In genomic region chr7:158576050-158576762, GRCh38 we compare ENCODE assay signal across 17 cellular contexts. TPM values are rescaled to one million over a fixed set of nuclear protein-coding genes. Genes with fewer than 3 reads are reported as not detected.
A peak's percentile ranks its signal among the peaks of the same experiment; 100 is the strongest.
DNase-seq lines count a peak whose midpoint lies in the region; ATAC-seq and TF ChIP-seq lines count a peak whose summit lies in the region.
"Had no signal": no experiment of that assay in that cellular context is flagged by ENCODE, and none has a peak within 500 bp of the region (broad histone marks: within the 10 kb centered on the region; RNA-seq: fewer than 3 reads in every experiment).

No MANE protein-coding gene starts in this region.

- H3K27ac ChIP-seq in OCI-LY3 (ENCODE audit: low read length): no peak overlapping the region
- H3K27ac ChIP-seq in stomach: peak overlapping the region; percentile 5 to 76 (median 29)

- TF ChIP-seq POLR2A in stomach (IDR thresholded peaks at IDR 0.05): no peak

- H3K9me3 ChIP-seq in OCI-LY3 (ENCODE audit: insufficient read depth, low read length) (peaks cover 5% of the 10 kb centered on the region; the same call in 1 of the 2 replicates), endocrine pancreas (ENCODE audit: control insufficient read depth, low read length) (no peaks in the 10 kb centered on the region), stomach (peaks cover 0 to 16% (median 15%) of the 10 kb centered on the region in 4 donors)
- H3K9me3 ChIP-seq: HAP-1 had no signal

- TF ChIP-seq CTCF in OCI-LY3 (IDR thresholded peaks at IDR 0.05; ENCODE audit: low read depth, low read length) (no peak), stomach (IDR thresholded peaks at IDR 0.05) (no peak)

- H3K79me2 ChIP-seq in OCI-LY3 (ENCODE audit: low read length): no peaks in the 10 kb centered on the region

- H3K4me1 ChIP-seq in OCI-LY3 (ENCODE audit: low read length): no peaks in the 10 kb centered on the region
- peaks cover 27% of the 10 kb centered on the region for H3K4me1 ChIP-seq in endocrine pancreas (ENCODE audit: control insufficient read depth, insufficient read depth, low read length)
- H3K4me1 ChIP-seq in stomach: peaks cover 0 to 16% (median 9%) of the 10 kb centered on the region in 4 donors
- H3K4me1 ChIP-seq: HAP-1 had no signal

- H4K20me1 ChIP-seq in OCI-LY3 (ENCODE audit: insufficient read depth, low read length): no peaks in the 10 kb centered on the region

- H3K9ac ChIP-seq in OCI-LY3 (ENCODE audit: low read length) (no peak overlapping the region), endocrine pancreas (ENCODE audit: control insufficient read depth, insufficient read depth, low read length) (peak overlapping the region; percentile 24)

- no peak for TF ChIP-seq EP300 in stomach (IDR thresholded peaks at IDR 0.05)

- ATAC-seq in left ventricle myocardium superior: no peak
- ATAC-seq in GM18868 (IDR thresholded peaks at IDR 0.05; ENCODE audit: unreplicated experiment): no peak
- ATAC-seq: activated naive CD4-positive, alpha-beta T cell treated with anti-CD3 and anti-CD28 coated beads, Interleukin-2, amount 50 U/mL, for 72 hours had no signal

- 39 to 62% (median 47%) methylated on average over 10 to 11 of the region's 11 CpGs for WGBS in stomach, 5 donors

- peak overlapping the region; percentile 70; the same call in 1 of the 2 replicates for H2AFZ ChIP-seq in OCI-LY3 (ENCODE audit: low read depth, low read length)

- no peaks in the 10 kb centered on the region for H3K27me3 ChIP-seq in OCI-LY3 (ENCODE audit: low read depth, low read length)
- no peaks in the 10 kb centered on the region for H3K27me3 ChIP-seq in endocrine pancreas (ENCODE audit: control insufficient read depth, insufficient read depth, low read length)
- peaks cover 0 to 4% (median 0%) of the 10 kb centered on the region in 3 donors for H3K27me3 ChIP-seq in stomach

- no peaks in the 10 kb centered on the region for H3K36me3 ChIP-seq in OCI-LY3 (replicated peaks; ENCODE audit: low read depth, low read length)
- H3K36me3 ChIP-seq in endocrine pancreas (ENCODE audit: control insufficient read depth, insufficient read depth, low read length): peaks cover 5% of the 10 kb centered on the region
- H3K36me3 ChIP-seq in stomach: no peaks in the 10 kb centered on the region
- H3K36me3 ChIP-seq: HAP-1 had no signal

- no peak overlapping the region for H3K4me2 ChIP-seq in OCI-LY3 (ENCODE audit: low read length)

- no peak overlapping the region for H3K4me3 ChIP-seq in OCI-LY3 (ENCODE audit: low read length)
- no peak overlapping the region for H3K4me3 ChIP-seq in endocrine pancreas (ENCODE audit: control insufficient read depth, insufficient read depth, low read length)
- no peak overlapping the region for H3K4me3 ChIP-seq in stomach
- H3K4me3 ChIP-seq: HAP-1 had no signal

- DNase-seq in cardiac septum (ENCODE audit: low spot score): peak; percentile 60
- DNase-seq in left ventricle myocardium superior: no peak
- peak; percentile 67 for DNase-seq in stomach
- no peak for DNase-seq in NCI-H1092 (lab: John Stamatoyannopoulos, UW)
- no peak for DNase-seq in GM19240 (ENCODE audit: insufficient read length, low spot score)
- DNase-seq: activated CD4-positive, alpha-beta T cell treated with anti-CD3 and anti-CD28 coated beads, Interleukin-2, amount 50 U/mL, for 1 hour; anterior cingulate cortex; COR-L47; kidney glomerular epithelial cell; mammary epithelial cell; NCI-H1436; NCI-H446 had no signal

- intact Hi-C loops in cardiac septum (cut with DNase I) (no loop called here), left ventricle myocardium superior (cut with micrococcal nuclease) (no loop called here), stomach (cut with DNase I; ENCODE audit: low total_unique reads) (no loop called here)

RNA-seq across cellular contexts. Expression of gene PTPRN2, which starts 11.4 kb away (rescaled TPM):
- total RNA-seq in cardiac septum: 0.92 TPM
- total RNA-seq in left ventricle myocardium superior: 1.3 TPM
- 100 to 1,000 TPM in 1 of 5 donors, 10 to 100 TPM in 4; 35.8 to 136 (median 66.3) TPM for total RNA-seq in stomach
- 10 to 100 TPM in 1 of 3 donors, 1 to 10 TPM in 2; 4.9 to 10.8 (median 9.0) TPM for polyA plus RNA-seq in stomach
- polyA plus RNA-seq: mammary epithelial cell had no signal

Comparison
In these comparisons a context has a peak if more than half of its experiments do, and no peak if none do; other contexts are left out.
1. DNase-seq: peak in cardiac septum (single experiment) and stomach (single experiment); none in left ventricle myocardium superior (single experiment), NCI-H1092 (single experiment) and GM19240 (single experiment).
2. RNA of gene PTPRN2, which starts 11.4 kb away (total RNA-seq): 35.8 to 136 TPM in stomach; 1.3 TPM in left ventricle myocardium superior (single experiment) and 0.92 TPM in cardiac septum (single experiment); every median in the first group is over 10 times any median in the second.